ENCODE assay signal across 10 cellular contexts in the genomic region with DNA sequence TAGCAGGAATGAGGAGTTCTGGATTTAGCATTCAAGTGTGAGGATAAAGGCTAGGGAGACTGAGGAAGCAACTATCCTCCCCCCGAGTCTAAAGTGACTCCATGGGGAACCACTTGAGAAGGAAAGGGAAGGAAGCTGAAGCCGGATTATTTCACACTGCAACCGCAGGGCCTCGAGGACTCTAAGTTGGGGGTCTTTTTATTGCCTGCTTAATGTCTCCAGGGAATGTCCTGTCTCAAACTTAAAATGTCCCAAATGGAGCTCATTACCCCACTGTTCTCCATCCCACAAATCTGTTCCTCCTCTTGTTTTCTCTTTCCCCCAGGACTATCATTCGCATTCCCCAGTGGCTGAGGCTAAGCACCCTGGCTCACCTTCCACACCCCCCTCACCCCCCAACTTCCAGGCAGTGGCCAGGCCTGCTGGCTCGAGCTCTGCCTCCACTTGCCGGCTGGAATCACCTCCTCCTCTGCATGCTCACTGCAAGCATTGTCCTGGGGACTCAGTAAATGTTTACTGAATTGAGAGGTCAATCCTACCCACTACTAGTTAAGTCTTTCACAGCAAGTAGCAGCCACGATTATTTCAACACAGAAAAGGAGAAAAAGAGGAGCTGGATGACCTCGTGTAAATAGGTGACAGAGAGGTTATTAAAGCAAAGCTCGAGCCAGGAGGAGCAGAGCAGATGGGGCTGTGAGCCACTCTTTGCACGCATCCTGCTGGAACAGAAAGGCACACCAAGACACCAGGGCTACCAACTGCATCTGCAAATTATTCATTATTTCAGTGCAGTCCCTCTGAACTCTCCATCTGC. TPM values are rescaled to one million over a fixed set of nuclear protein-coding genes. Genes with fewer than 3 reads are reported as not detected.
DNase-seq lines count a peak whose midpoint lies in the region; ATAC-seq and TF ChIP-seq lines count a peak whose summit lies in the region.
"Had no signal": no experiment of that assay in that cellular context is flagged by ENCODE, and none has a peak within 500 bp of the region (broad histone marks: within the 10 kb centered on the region; RNA-seq: fewer than 3 reads in every experiment).

No MANE protein-coding gene starts in this region.

- H3K27me3 Mint-ChIP-seq in endodermal cell (ENCODE audit: insufficient read depth) (no peaks in the 10 kb centered on the region), natural killer cell (ENCODE audit: low read depth in 2 of 2) (no peaks in the 10 kb centered on the region)
- H3K27me3 Mint-ChIP-seq: activated naive CD8-positive, alpha-beta T cell had no signal

- H3K36me3 Mint-ChIP-seq in endodermal cell (ENCODE audit: low read depth) (peaks cover 4% of the 10 kb centered on the region), natural killer cell (no peaks in the 10 kb centered on the region)
- H3K36me3 Mint-ChIP-seq: activated naive CD8-positive, alpha-beta T cell had no signal

- DNase-seq in NCI-H774 (lab: John Stamatoyannopoulos, UW), result peak; percentile 27
- DNase-seq in endodermal cell, result no peak
- no peak for DNase-seq in natural killer cell
- no peak for DNase-seq in sigmoid colon
- DNase-seq in stomach, result no peak
- DNase-seq in putamen (ENCODE audit: low spot score), result no peak

- H3K9me3 Mint-ChIP-seq in endodermal cell, result no peaks in the 10 kb centered on the region
- H3K9me3 Mint-ChIP-seq in natural killer cell, result no peaks in the 10 kb centered on the region

- TF ChIP-seq POLR2A in sigmoid colon (IDR thresholded peaks at IDR 0.05) (no peak), stomach (IDR thresholded peaks at IDR 0.05) (no peak)

- H3K27ac Mint-ChIP-seq in endodermal cell (peak overlapping the region; percentile 83), natural killer cell (peak overlapping the region; percentile 12 to 52)
- H3K27ac Mint-ChIP-seq: activated naive CD8-positive, alpha-beta T cell had no signal

- TF ChIP-seq CTCF in endodermal cell (conservative IDR thresholded peaks at IDR 0.05) (no peak), natural killer cell (IDR thresholded peaks at IDR 0.05) (no peak), sigmoid colon (IDR thresholded peaks at IDR 0.05) (no peak), stomach (IDR thresholded peaks at IDR 0.05) (no peak)

- TF ChIP-seq EP300 in sigmoid colon (IDR thresholded peaks at IDR 0.05) (no peak), stomach (IDR thresholded peaks at IDR 0.05) (no peak)

- H3K4me2 ChIP-seq in BLaER1 treated with 17β-estradiol and CSF1 and Interleukin-3, amounts not matched to agents 10 nM and 100 nM, result peak overlapping the region; percentile 71 to 90 (median 76)

- H3K4me3 Mint-ChIP-seq in endodermal cell (peak overlapping the region; percentile 8), natural killer cell (no peak overlapping the region)
- H3K4me3 Mint-ChIP-seq: activated naive CD8-positive, alpha-beta T cell had no signal

- H4K20me1 ChIP-seq in BLaER1 treated with 17β-estradiol and CSF1 and Interleukin-3, amounts not matched to agents 10 nM and 100 nM, result peaks cover 95 to 100% (median 100%) of the 10 kb centered on the region in 11 experiments

- WGBS in endodermal cell (ENCODE audit: insufficient coverage in 1 of 2, insufficient read length in 1 of 2), 2 experiments, result 51 to 60% methylated on average over 7 to 11 of the region's 11 CpGs
- 72 to 79% methylated on average over 11 of the region's 11 CpGs for WGBS in sigmoid colon, 2 donors
- 34 to 52% (median 41%) methylated on average over 11 of the region's 11 CpGs for WGBS in stomach, 5 donors

- ATAC-seq in natural killer cell (no peak), GM21786 (IDR thresholded peaks at IDR 0.05; ENCODE audit: unreplicated experiment) (no peak)

- peaks cover 7 to 75% (median 43%) of the 10 kb centered on the region in 11 experiments; a peak in 21 of 22 replicates for H3K36me3 ChIP-seq in BLaER1 treated with 17β-estradiol and CSF1 and Interleukin-3, amounts not matched to agents 10 nM and 100 nM
- H3K36me3 ChIP-seq in endodermal cell (ENCODE audit: control insufficient read depth, insufficient read depth, low read length) (peaks cover 22% of the 10 kb centered on the region), sigmoid colon (no peaks in the 10 kb centered on the region), stomach (peaks cover 0 to 6% (median 0%) of the 10 kb centered on the region in 4 donors)

- no peak overlapping the region for H3K4me3 ChIP-seq in BLaER1 treated with 17β-estradiol and CSF1 and Interleukin-3, amounts not matched to agents 10 nM and 100 nM
- H3K4me3 ChIP-seq in endodermal cell (ENCODE audit: low read length), result peak overlapping the region; percentile 46
- H3K4me3 ChIP-seq in sigmoid colon, result no peak overlapping the region
- no peak overlapping the region for H3K4me3 ChIP-seq in stomach

- intact Hi-C loops in natural killer cell (cut with micrococcal nuclease), result no loop called here
- intact Hi-C loops in sigmoid colon (cut with DNase I), result no loop called here
- intact Hi-C loops in stomach (cut with DNase I; ENCODE audit: low total_unique reads), result no loop called here

- peaks cover 33 to 60% (median 52%) of the 10 kb centered on the region in 10 experiments for H3K4me1 ChIP-seq in BLaER1 treated with 17β-estradiol and CSF1 and Interleukin-3, amounts not matched to agents 10 nM and 100 nM
- peaks cover 17% of the 10 kb centered on the region for H3K4me1 ChIP-seq in endodermal cell (ENCODE audit: control insufficient read depth, insufficient read depth, low read length)
- H3K4me1 ChIP-seq in sigmoid colon, result peaks cover 0 to 30% (median 23%) of the 10 kb centered on the region in 4 donors
- peaks cover 51 to 91% (median 71%) of the 10 kb centered on the region in 4 donors for H3K4me1 ChIP-seq in stomach

- peak overlapping the region in 1 of 11 experiments; percentile 15; a peak in 1 of 22 replicates for H3K27ac ChIP-seq in BLaER1 treated with 17β-estradiol and CSF1 and Interleukin-3, amounts not matched to agents 10 nM and 100 nM
- H3K27ac ChIP-seq in endodermal cell (ENCODE audit: low read depth, low read length) (peak overlapping the region; percentile 47), sigmoid colon (no peak overlapping the region), stomach (peak overlapping the region in 1 of 5 donors; percentile 1)
- H3K27ac ChIP-seq: epithelial cell of prostate had no signal

- peak overlapping the region in 5 of 11 experiments; percentile 2 to 50 (median 6); a peak in 2 of 22 replicates for H3K9ac ChIP-seq in BLaER1 treated with 17β-estradiol and CSF1 and Interleukin-3, amounts not matched to agents 10 nM and 100 nM
- peak overlapping the region; percentile 24 for H3K9ac ChIP-seq in endodermal cell (ENCODE audit: extremely low read depth, low read length, poor library complexity, severe bottlenecking)

- H3K9me3 ChIP-seq in BLaER1 treated with 17β-estradiol and CSF1 and Interleukin-3, amounts not matched to agents 10 nM and 100 nM (replicated peaks in 1 of 11), result no peaks in the 10 kb centered on the region
- H3K9me3 ChIP-seq in endodermal cell (ENCODE audit: control insufficient read depth, low read length) (no peaks in the 10 kb centered on the region), sigmoid colon (no peaks in the 10 kb centered on the region), stomach (no peaks in the 10 kb centered on the region)

- H3K27me3 ChIP-seq in BLaER1 treated with 17β-estradiol and CSF1 and Interleukin-3, amounts not matched to agents 10 nM and 100 nM, result no peaks in the 10 kb centered on the region
- H3K27me3 ChIP-seq in endodermal cell (ENCODE audit: control insufficient read depth, insufficient read depth, low read length, poor library complexity, severe bottlenecking), result no peaks in the 10 kb centered on the region
- H3K27me3 ChIP-seq in sigmoid colon, result no peaks in the 10 kb centered on the region
- H3K27me3 ChIP-seq in stomach, result no peaks in the 10 kb centered on the region

- H3K4me1 Mint-ChIP-seq in endodermal cell (peaks cover 44% of the 10 kb centered on the region), natural killer cell (peaks cover 87 to 90% of the 10 kb centered on the region in 2 donors)

RNA-seq across cellular contexts. Expression of a gene that starts 32.3 kb away (rescaled TPM):
- 100 to 1,000 TPM in 1 of 2 donors, 10 to 100 TPM in 1; 95.1 to 125 TPM for total RNA-seq in endodermal cell
- 32.0 TPM for polyA plus RNA-seq in endodermal cell (2013, experiment 1 of 2)
- polyA plus RNA-seq in endodermal cell (2013, experiment 2 of 2), result 35.9 TPM
- total RNA-seq in natural killer cell, result 100 to 1,000 TPM; 127 to 145 (median 144) TPM
- total RNA-seq in sigmoid colon, result 10 to 100 TPM in 1 of 4 donors, 1 to 10 TPM in 3; 7.8 to 11.6 (median 8.8) TPM
- polyA plus RNA-seq in sigmoid colon, result 10 to 100 TPM in 1 of 3 donors, 1 to 10 TPM in 2; 2.4 to 15.7 (median 7.6) TPM
- total RNA-seq in stomach, result 100 to 1,000 TPM in 1 of 5 donors, 10 to 100 TPM in 3, 1 to 10 TPM in 1; 9.3 to 103 (median 60.7) TPM
- 10 to 100 TPM in 2 of 3 donors, 1 to 10 TPM in 1; 3.4 to 45.0 (median 10.7) TPM for polyA plus RNA-seq in stomach
